8 cellular contexts compared by ENCODE assay signal in genomic region chr20:19688031-19688806, GRCh38.
A peak's percentile ranks its signal among the peaks of the same experiment; 100 is the strongest.
DNase-seq lines count a peak whose midpoint lies in the region; ATAC-seq, FAIRE-seq and TF ChIP-seq lines count a peak whose summit lies in the region.

No MANE protein-coding gene starts in this region.

- no peak overlapping the region for H3K4me3 Mint-ChIP-seq in activated CD8-positive, alpha-beta T cell treated with anti-CD3 and anti-CD28 coated beads for 36 hours
- no peak overlapping the region for H3K4me3 Mint-ChIP-seq in activated CD8-positive, alpha-beta T cell treated with anti-CD3 and anti-CD28 coated beads, Interleukin-2, amount 10 ng/mL, durations not matched to agents 7 days and 5 days

- no peak for FAIRE-seq in RCC 7860 (lab: Jason Lieb, UNC)

- H3K4me3 ChIP-seq in esophagus squamous epithelium: no peak overlapping the region

- no peak for ATAC-seq in activated CD8-positive, alpha-beta T cell treated with anti-CD3 and anti-CD28 coated beads for 36 hours
- no peak for ATAC-seq in activated CD8-positive, alpha-beta T cell treated with anti-CD3 and anti-CD28 coated beads, Interleukin-2, amount 10 ng/mL, durations not matched to agents 7 days and 5 days
- ATAC-seq in GM18873 (IDR thresholded peaks at IDR 0.05; ENCODE audit: low FRiP score, unreplicated experiment): no peak
- no peak for ATAC-seq in GM19351 (IDR thresholded peaks at IDR 0.05; ENCODE audit: unreplicated experiment)

- H3K27ac ChIP-seq in esophagus squamous epithelium: peak overlapping the region in 1 of 4 donors; percentile 32

- peak; percentile 7 for DNase-seq in activated CD8-positive, alpha-beta T cell treated with anti-CD3 and anti-CD28 coated beads for 36 hours
- DNase-seq in activated CD8-positive, alpha-beta T cell treated with anti-CD3 and anti-CD28 coated beads, Interleukin-2, amount 10 ng/mL, durations not matched to agents 7 days and 5 days: no peak
- DNase-seq in RCC 7860 (ENCODE audit: low spot score): peak; percentile 67
- no peak for DNase-seq in esophagus squamous epithelium (lab: John Stamatoyannopoulos, UW)
- peak; percentile 91 for DNase-seq in myocyte (ENCODE audit: low read depth)
- no peak for DNase-seq in stimulated activated naive CD4-positive, alpha-beta T cell (lab: John Stamatoyannopoulos, UW)

- no peaks in the 10 kb centered on the region for H3K27me3 ChIP-seq in esophagus squamous epithelium

- no peaks in the 10 kb centered on the region for H3K9me3 Mint-ChIP-seq in activated CD8-positive, alpha-beta T cell treated with anti-CD3 and anti-CD28 coated beads for 36 hours
- H3K9me3 Mint-ChIP-seq in activated CD8-positive, alpha-beta T cell treated with anti-CD3 and anti-CD28 coated beads, Interleukin-2, amount 10 ng/mL, durations not matched to agents 7 days and 5 days (ENCODE audit: insufficient read depth): no peaks in the 10 kb centered on the region

- peaks cover 0 to 34% (median 0%) of the 10 kb centered on the region in 3 donors for H3K36me3 ChIP-seq in esophagus squamous epithelium

- no peak overlapping the region for H3K27ac Mint-ChIP-seq in activated CD8-positive, alpha-beta T cell treated with anti-CD3 and anti-CD28 coated beads for 36 hours
- H3K27ac Mint-ChIP-seq in activated CD8-positive, alpha-beta T cell treated with anti-CD3 and anti-CD28 coated beads, Interleukin-2, amount 10 ng/mL, durations not matched to agents 7 days and 5 days: no peak overlapping the region

- peaks cover 0 to 20% (median 0%) of the 10 kb centered on the region in 3 donors for H3K4me1 ChIP-seq in esophagus squamous epithelium

- intact Hi-C loops in activated CD8-positive, alpha-beta T cell treated with anti-CD3 and anti-CD28 coated beads for 36 hours (cut with micrococcal nuclease): no loop called here
- intact Hi-C loops in esophagus squamous epithelium (cut with DNase I): loop anchor here (5.0 kb wide), 1 partner anchor 329 kb away; the partner anchor contains the start of gene NAA20

- no peak for TF ChIP-seq POLR2A in esophagus squamous epithelium (IDR thresholded peaks at IDR 0.05)

- no peak for TF ChIP-seq CTCF in activated CD8-positive, alpha-beta T cell treated with anti-CD3 and anti-CD28 coated beads for 36 hours (IDR thresholded peaks at IDR 0.05)
- peak; percentile 32 to 76 (median 59) for TF ChIP-seq CTCF in esophagus squamous epithelium (IDR thresholded peaks at IDR 0.05)

- WGBS in esophagus squamous epithelium, 2 donors: 53 to 58% methylated on average over 2 to 3 of the region's 13 CpGs

- H3K27me3 Mint-ChIP-seq in activated CD8-positive, alpha-beta T cell treated with anti-CD3 and anti-CD28 coated beads for 36 hours: peaks cover 8% of the 10 kb centered on the region
- no peaks in the 10 kb centered on the region for H3K27me3 Mint-ChIP-seq in activated CD8-positive, alpha-beta T cell treated with anti-CD3 and anti-CD28 coated beads, Interleukin-2, amount 10 ng/mL, durations not matched to agents 7 days and 5 days (ENCODE audit: low read depth)

- CTCF ChIA-PET in activated CD8-positive, alpha-beta T cell treated with anti-CD3 and anti-CD28 coated beads for 36 hours (lab: Charles Lee): interaction anchor here (1.1 kb wide), 1 partner anchor 13 kb away, joined by 3 read pairs; no protein-coding TSS in a partner anchor
- CTCF ChIA-PET in activated CD8-positive, alpha-beta T cell treated with anti-CD3 and anti-CD28 coated beads, Interleukin-2, amount 10 ng/mL, durations not matched to agents 7 days and 5 days (lab: Charles Lee): no interaction called here

- H3K9me3 ChIP-seq in esophagus squamous epithelium: no peaks in the 10 kb centered on the region

- POLR2A ChIA-PET in activated CD8-positive, alpha-beta T cell treated with anti-CD3 and anti-CD28 coated beads for 36 hours (lab: Charles Lee): no interaction called here
- POLR2A ChIA-PET in activated CD8-positive, alpha-beta T cell treated with anti-CD3 and anti-CD28 coated beads, Interleukin-2, amount 10 ng/mL, durations not matched to agents 7 days and 5 days (lab: Charles Lee): no interaction called here

- no peaks in the 10 kb centered on the region for H3K36me3 Mint-ChIP-seq in activated CD8-positive, alpha-beta T cell treated with anti-CD3 and anti-CD28 coated beads for 36 hours (ENCODE audit: low read depth)
- no peaks in the 10 kb centered on the region for H3K36me3 Mint-ChIP-seq in activated CD8-positive, alpha-beta T cell treated with anti-CD3 and anti-CD28 coated beads, Interleukin-2, amount 10 ng/mL, durations not matched to agents 7 days and 5 days (ENCODE audit: low read depth)

- peaks cover 3% of the 10 kb centered on the region for H3K4me1 Mint-ChIP-seq in activated CD8-positive, alpha-beta T cell treated with anti-CD3 and anti-CD28 coated beads for 36 hours (ENCODE audit: low read depth)
- H3K4me1 Mint-ChIP-seq in activated CD8-positive, alpha-beta T cell treated with anti-CD3 and anti-CD28 coated beads, Interleukin-2, amount 10 ng/mL, durations not matched to agents 7 days and 5 days (ENCODE audit: low read depth): no peaks in the 10 kb centered on the region

Comparison
In these comparisons a context has a peak if more than half of its experiments do, and no peak if none do; other contexts are left out.
1. DNase-seq: peak in activated CD8-positive, alpha-beta T cell treated with anti-CD3 and anti-CD28 coated beads for 36 hours (single experiment), RCC 7860 (single experiment) and myocyte (single experiment); none in activated CD8-positive, alpha-beta T cell treated with anti-CD3 and anti-CD28 coated beads, Interleukin-2, amount 10 ng/mL, durations not matched to agents 7 days and 5 days (single experiment), esophagus squamous epithelium (single experiment) and stimulated activated naive CD4-positive, alpha-beta T cell (0 of 6).